8 cellular contexts compared by ENCODE assay signal in genomic region chr16:21520134-21521047, GRCh38.
DNase-seq lines count a peak whose midpoint lies in the region; ATAC-seq, FAIRE-seq and TF ChIP-seq lines count a peak whose summit lies in the region.
"Not testable (repeated sequence)": the region's sequence is repeated elsewhere in the genome, so short reads cannot be mapped to it uniquely, and the experiment has no call there.

No MANE protein-coding gene starts in this region.

- ATAC-seq in DND-41 (ENCODE audit: insufficient read depth, low read depth) = peak; percentile 76
- peak; percentile 56 for ATAC-seq in GM21825 (IDR thresholded peaks at IDR 0.05; ENCODE audit: unreplicated experiment)
- ATAC-seq in naive B cell (ENCODE audit: low read depth in 2 of 2) = peak; percentile 77 to 79
- peak; percentile 79 for ATAC-seq in stimulated activated effector memory CD8-positive, alpha-beta T cell treated with anti-CD3 and anti-CD28 coated beads, Interleukin-12 subunit alpha, Interleukin-12 subunit beta, amount 100 ng/mL, for 72 hours

- H3K9me3 ChIP-seq in DND-41 (ENCODE audit: insufficient read depth, low read length, severe bottlenecking) = not testable (repeated sequence)

- H3K27ac ChIP-seq in DND-41 (ENCODE audit: low read length) (peak overlapping the region; percentile 88), KMS-11 (peak overlapping the region; percentile 79)

- intact Hi-C loops in activated T-helper 1 cell treated with anti-CD3 and anti-CD28 coated beads, Interleukin-12 subunit alpha, Interleukin-12 subunit beta, Interleukin-2, Interleukin-4 antibody, amounts not matched to agents 30 ng/mL and 10 ng/mL and 1 ng/mL, durations not matched to agents 14 hours and 24 hours and 36 hours (cut with micrococcal nuclease) = loop anchor here (1.0 kb wide), 1 partner anchor 34 kb away; no protein-coding TSS in a partner anchor

- peaks cover 17% of the 10 kb centered on the region for H3K4me1 Mint-ChIP-seq in activated T-helper 1 cell treated with anti-CD3 and anti-CD28 coated beads, Interleukin-12 subunit alpha, Interleukin-12 subunit beta, Interleukin-2, Interleukin-4 antibody, amounts not matched to agents 30 ng/mL and 10 ng/mL and 1 ng/mL, durations not matched to agents 14 hours and 24 hours and 36 hours (ENCODE audit: low read depth)
- peaks cover 23 to 39% (median 35%) of the 10 kb centered on the region in 3 donors for H3K4me1 Mint-ChIP-seq in naive B cell
- H3K4me1 Mint-ChIP-seq in stimulated activated effector memory CD8-positive, alpha-beta T cell treated with anti-CD3 and anti-CD28 coated beads, Interleukin-12 subunit alpha, Interleukin-12 subunit beta, amount 100 ng/mL, for 72 hours = peaks cover 25% of the 10 kb centered on the region

- H4K20me1 ChIP-seq in DND-41 (ENCODE audit: insufficient read depth, low read length) (peaks cover 24% of the 10 kb centered on the region), KMS-11 (ENCODE audit: insufficient read depth) (peaks cover 18% of the 10 kb centered on the region)

- not testable (repeated sequence) for H3K9me3 Mint-ChIP-seq in activated T-helper 1 cell treated with anti-CD3 and anti-CD28 coated beads, Interleukin-12 subunit alpha, Interleukin-12 subunit beta, Interleukin-2, Interleukin-4 antibody, amounts not matched to agents 30 ng/mL and 10 ng/mL and 1 ng/mL, durations not matched to agents 14 hours and 24 hours and 36 hours; naive B cell; stimulated activated effector memory CD8-positive, alpha-beta T cell treated with anti-CD3 and anti-CD28 coated beads, Interleukin-12 subunit alpha, Interleukin-12 subunit beta, amount 100 ng/mL, for 72 hours

- peak overlapping the region; percentile 63 to 80; a peak in 3 of 4 replicates for H3K4me3 ChIP-seq in DND-41 (ENCODE audit: low read depth in 1 of 2, low read length in 2 of 2)
- H3K4me3 ChIP-seq in KMS-11 (IDR thresholded peaks at IDR 0.05; ENCODE audit: insufficient read depth, low read depth, low read length) = not testable (repeated sequence)

- H3K4me3 Mint-ChIP-seq in activated T-helper 1 cell treated with anti-CD3 and anti-CD28 coated beads, Interleukin-12 subunit alpha, Interleukin-12 subunit beta, Interleukin-2, Interleukin-4 antibody, amounts not matched to agents 30 ng/mL and 10 ng/mL and 1 ng/mL, durations not matched to agents 14 hours and 24 hours and 36 hours = peak overlapping the region; percentile 90
- H3K4me3 Mint-ChIP-seq in naive B cell = peak overlapping the region; percentile 90 to 98 (median 96)
- peak overlapping the region; percentile 97 for H3K4me3 Mint-ChIP-seq in stimulated activated effector memory CD8-positive, alpha-beta T cell treated with anti-CD3 and anti-CD28 coated beads, Interleukin-12 subunit alpha, Interleukin-12 subunit beta, amount 100 ng/mL, for 72 hours

- FAIRE-seq in RCC 7860 (lab: Jason Lieb, UNC) = not testable (repeated sequence)

- H2AFZ ChIP-seq in DND-41 (ENCODE audit: low read depth, low read length) (peak overlapping the region; percentile 80), KMS-11 (ENCODE audit: low read depth) (peak overlapping the region; percentile 64)

- H3K27me3 ChIP-seq in DND-41 (ENCODE audit: insufficient read depth, low read length, poor library complexity); KMS-11 (ENCODE audit: insufficient read depth, low read depth): not testable (repeated sequence)

- peaks cover 18% of the 10 kb centered on the region for H3K36me3 ChIP-seq in DND-41 (ENCODE audit: insufficient read depth, low read length)
- H3K36me3 ChIP-seq in KMS-11 (ENCODE audit: insufficient read depth) = not testable (repeated sequence)

- TF ChIP-seq CTCF in DND-41 (IDR thresholded peaks at IDR 0.05; ENCODE audit: borderline replicate concordance, extremely low read depth, low read length, poor library complexity, severe bottlenecking); KMS-11 (conservative IDR thresholded peaks at IDR 0.05; ENCODE audit: low read depth, low read length): not testable (repeated sequence)

- H3K4me2 ChIP-seq in DND-41 (ENCODE audit: insufficient read depth, low read length) (peak overlapping the region; percentile 77), KMS-11 (peak overlapping the region; percentile 18; the same call in 1 of the 2 replicates)

- DNase-seq in DND-41 (peak; percentile 98), RCC 7860 (ENCODE audit: low spot score) (peak; percentile 65), fibroblast of gingiva (ENCODE audit: low read depth) (peak; percentile 95), naive B cell (peak; percentile 99)
- peak; percentile 97 for DNase-seq in activated T-helper 1 cell treated with anti-CD3 and anti-CD28 coated beads, Interleukin-12 subunit alpha, Interleukin-12 subunit beta, Interleukin-2, Interleukin-4 antibody, amounts not matched to agents 30 ng/mL and 10 ng/mL and 1 ng/mL, durations not matched to agents 14 hours and 24 hours and 36 hours (ENCODE audit: low spot score)
- DNase-seq in stimulated activated effector memory CD8-positive, alpha-beta T cell treated with anti-CD3 and anti-CD28 coated beads, Interleukin-12 subunit alpha, Interleukin-12 subunit beta, amount 100 ng/mL, for 72 hours (ENCODE audit: low spot score in 2 of 2) = peak; percentile 100

- not testable (repeated sequence) for H3K27me3 Mint-ChIP-seq in activated T-helper 1 cell treated with anti-CD3 and anti-CD28 coated beads, Interleukin-12 subunit alpha, Interleukin-12 subunit beta, Interleukin-2, Interleukin-4 antibody, amounts not matched to agents 30 ng/mL and 10 ng/mL and 1 ng/mL, durations not matched to agents 14 hours and 24 hours and 36 hours (ENCODE audit: insufficient read depth); naive B cell

- peaks cover 15% of the 10 kb centered on the region for H3K36me3 Mint-ChIP-seq in activated T-helper 1 cell treated with anti-CD3 and anti-CD28 coated beads, Interleukin-12 subunit alpha, Interleukin-12 subunit beta, Interleukin-2, Interleukin-4 antibody, amounts not matched to agents 30 ng/mL and 10 ng/mL and 1 ng/mL, durations not matched to agents 14 hours and 24 hours and 36 hours (ENCODE audit: low read depth)
- not testable (repeated sequence) for H3K36me3 Mint-ChIP-seq in naive B cell
- peaks cover 49% of the 10 kb centered on the region for H3K36me3 Mint-ChIP-seq in stimulated activated effector memory CD8-positive, alpha-beta T cell treated with anti-CD3 and anti-CD28 coated beads, Interleukin-12 subunit alpha, Interleukin-12 subunit beta, amount 100 ng/mL, for 72 hours

- H3K27ac Mint-ChIP-seq in activated T-helper 1 cell treated with anti-CD3 and anti-CD28 coated beads, Interleukin-12 subunit alpha, Interleukin-12 subunit beta, Interleukin-2, Interleukin-4 antibody, amounts not matched to agents 30 ng/mL and 10 ng/mL and 1 ng/mL, durations not matched to agents 14 hours and 24 hours and 36 hours = peak overlapping the region; percentile 100
- peak overlapping the region; percentile 95 to 99 (median 98) for H3K27ac Mint-ChIP-seq in naive B cell
- H3K27ac Mint-ChIP-seq in stimulated activated effector memory CD8-positive, alpha-beta T cell treated with anti-CD3 and anti-CD28 coated beads, Interleukin-12 subunit alpha, Interleukin-12 subunit beta, amount 100 ng/mL, for 72 hours = peak overlapping the region; percentile 100

- H3K4me1 ChIP-seq in DND-41 (ENCODE audit: insufficient read depth, low read length) (peaks cover 26% of the 10 kb centered on the region), KMS-11 (ENCODE audit: low read depth, poor library complexity, severe bottlenecking) (peaks cover 28% of the 10 kb centered on the region)

- peak overlapping the region; percentile 83 for H3K9ac ChIP-seq in DND-41 (ENCODE audit: low read depth, low read length)
- peak overlapping the region; percentile 94 for H3K9ac ChIP-seq in KMS-11

- H3K79me2 ChIP-seq in DND-41 (ENCODE audit: insufficient read depth, low read length) (peaks cover 42% of the 10 kb centered on the region), KMS-11 (ENCODE audit: insufficient read depth, low read depth) (peaks cover 44% of the 10 kb centered on the region)
